ENCODE assay signal across 21 cellular contexts in the genomic region with DNA sequence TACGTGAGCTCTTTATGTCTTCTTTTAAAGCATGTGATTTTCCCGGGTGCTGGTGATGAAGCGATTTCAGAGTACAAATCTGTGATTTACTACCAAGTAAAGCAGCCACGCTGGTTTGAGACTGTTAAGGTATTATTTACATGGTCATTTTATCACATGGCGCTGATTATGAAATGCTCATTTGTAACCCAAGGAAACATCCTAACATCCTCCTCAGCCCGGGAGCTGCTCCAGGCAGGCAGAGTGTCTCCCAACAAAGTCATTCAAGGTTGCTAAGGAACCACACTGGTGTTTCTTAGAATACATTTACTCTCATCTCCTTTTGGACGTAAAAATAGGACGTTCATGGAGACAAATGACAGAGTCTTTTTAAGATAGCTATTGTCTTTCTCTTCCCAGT.
DNase-seq lines count a peak whose midpoint lies in the region; ATAC-seq, FAIRE-seq and TF ChIP-seq lines count a peak whose summit lies in the region.
"Had no signal": no experiment of that assay in that cellular context is flagged by ENCODE, and none has a peak within 500 bp of the region (broad histone marks: within the 10 kb centered on the region; RNA-seq: fewer than 3 reads in every experiment).

No MANE protein-coding gene starts in this region.

- no peaks in the 10 kb centered on the region for H3K4me1 Mint-ChIP-seq in endothelial cell (ENCODE audit: unreplicated experiment)
- no peaks in the 10 kb centered on the region for H3K4me1 Mint-ChIP-seq in stimulated activated effector memory CD8-positive, alpha-beta T cell treated with anti-CD3 and anti-CD28 coated beads, Interleukin-12 subunit alpha, Interleukin-12 subunit beta, amount 100 ng/mL, for 72 hours
- H3K4me1 Mint-ChIP-seq: memory B cell had no signal

- no peaks in the 10 kb centered on the region for H3K27me3 ChIP-seq in BJ (ENCODE audit: control insufficient read depth, insufficient read depth, low read length)
- H3K27me3 ChIP-seq in left lung = no peaks in the 10 kb centered on the region
- H3K27me3 ChIP-seq in gastrocnemius medialis = no peaks in the 10 kb centered on the region
- H3K27me3 ChIP-seq: adrenal gland, right lobe of liver, SJSA1, stomach had no signal

- ATAC-seq in left lung (peak; percentile 70), gastrocnemius medialis (peak; percentile 86 to 90)
- ATAC-seq in stimulated activated effector memory CD8-positive, alpha-beta T cell treated with anti-CD3 and anti-CD28 coated beads, Interleukin-12 subunit alpha, Interleukin-12 subunit beta, amount 100 ng/mL, for 72 hours = no peak
- ATAC-seq: activated CD4-positive, CD25-positive, alpha-beta regulatory T cell treated with anti-CD3 and anti-CD28 coated beads, Interleukin-2, amount 50 U/mL, for 24 hours; right lobe of liver had no signal

- peak overlapping the region; percentile 53 for H3K27ac Mint-ChIP-seq in endothelial cell (ENCODE audit: unreplicated experiment)
- no peak overlapping the region for H3K27ac Mint-ChIP-seq in stimulated activated effector memory CD8-positive, alpha-beta T cell treated with anti-CD3 and anti-CD28 coated beads, Interleukin-12 subunit alpha, Interleukin-12 subunit beta, amount 100 ng/mL, for 72 hours
- H3K27ac Mint-ChIP-seq: memory B cell had no signal

- H3K27me3 Mint-ChIP-seq in endothelial cell (ENCODE audit: unreplicated experiment) = no peaks in the 10 kb centered on the region

- POLR2A ChIA-PET in BJ (lab: Charles Lee) = no interaction called here

- TF ChIP-seq CTCF in BJ (IDR thresholded peaks at IDR 0.05; ENCODE audit: insufficient read depth, low read depth, low read length) = no peak
- TF ChIP-seq CTCF in endothelial cell (IDR thresholded peaks at IDR 0.05; ENCODE audit: unreplicated experiment) = no peak
- no peak for TF ChIP-seq CTCF in left lung (IDR thresholded peaks at IDR 0.05)
- no peak for TF ChIP-seq CTCF in gastrocnemius medialis (IDR thresholded peaks at IDR 0.05 in 4 of 5, conservative IDR thresholded peaks at IDR 0.05 in 1 of 5)

- peak; percentile 50 for DNase-seq in BJ (ENCODE audit: low read depth)
- DNase-seq in endothelial cell (ENCODE audit: low spot score) = no peak
- DNase-seq in left lung = peak in 1 of 2 donors; percentile 30
- peak; percentile 7 to 47 for DNase-seq in gastrocnemius medialis
- no peak for DNase-seq in SKM-1 treated with dmso at 0.1 percent for 144 hours (lab: John Stamatoyannopoulos, UW; ENCODE audit: unreplicated experiment)
- DNase-seq in stimulated activated effector memory CD8-positive, alpha-beta T cell treated with anti-CD3 and anti-CD28 coated beads, Interleukin-12 subunit alpha, Interleukin-12 subunit beta, amount 100 ng/mL, for 72 hours (ENCODE audit: low spot score in 2 of 2) = no peak
- no peak for DNase-seq in activated CD4-positive, alpha-beta T cell treated with anti-CD3 and anti-CD28 coated beads for 4 hours
- DNase-seq in urothelium cell line (ENCODE audit: low spot score) = no peak
- DNase-seq: AML-193; glutamatergic neuron; KBM-7; NCI-H510A treated with DMSO at 0.1 percent for 48 hours; right lobe of liver; stimulated activated CD4-positive, alpha-beta T cell treated with anti-CD3 and anti-CD28 coated beads, Interleukin-1b, Interleukin-23, amount 100 ng/mL, for 48 hours; stomach had no signal

- intact Hi-C loops in left lung (cut with DNase I) (no loop called here), gastrocnemius medialis (cut with DNase I; ENCODE audit: low total_unique reads) (no loop called here)

- H3K36me3 ChIP-seq in BJ (ENCODE audit: control insufficient read depth, insufficient read depth, low read length) (peaks cover 31% of the 10 kb centered on the region), left lung (peaks cover 0 to 83% of the 10 kb centered on the region in 2 donors), gastrocnemius medialis (no peaks in the 10 kb centered on the region)

- in situ Hi-C loops in gastrocnemius medialis (cut with MboI; ENCODE audit: low sequenced_read_pairs in 4 of 4) = no loop called here

- H3K4me1 ChIP-seq in left lung = no peaks in the 10 kb centered on the region
- no peaks in the 10 kb centered on the region for H3K4me1 ChIP-seq in gastrocnemius medialis
- H3K4me1 ChIP-seq: adrenal gland, right lobe of liver, SJSA1, stomach had no signal

- H3K4me3 ChIP-seq in BJ (ENCODE audit: low read depth, low read length) (no peak overlapping the region), left lung (no peak overlapping the region), gastrocnemius medialis (no peak overlapping the region)
- H3K4me3 ChIP-seq: adrenal gland, right lobe of liver, SJSA1, stomach had no signal

- H3K9me3 ChIP-seq in left lung (no peaks in the 10 kb centered on the region), gastrocnemius medialis (no peaks in the 10 kb centered on the region)
- H3K9me3 ChIP-seq: adrenal gland, right lobe of liver, SJSA1, stomach had no signal

- no peak for TF ChIP-seq POLR2A in gastrocnemius medialis (IDR thresholded peaks at IDR 0.05)

- H3K36me3 Mint-ChIP-seq in endothelial cell (ENCODE audit: low read depth, unreplicated experiment) = peaks cover 35% of the 10 kb centered on the region
- H3K36me3 Mint-ChIP-seq in stimulated activated effector memory CD8-positive, alpha-beta T cell treated with anti-CD3 and anti-CD28 coated beads, Interleukin-12 subunit alpha, Interleukin-12 subunit beta, amount 100 ng/mL, for 72 hours = no peaks in the 10 kb centered on the region
- H3K36me3 Mint-ChIP-seq: memory B cell had no signal

- H3K4me3 Mint-ChIP-seq in endothelial cell (ENCODE audit: unreplicated experiment) = peak overlapping the region; percentile 13
- no peak overlapping the region for H3K4me3 Mint-ChIP-seq in stimulated activated effector memory CD8-positive, alpha-beta T cell treated with anti-CD3 and anti-CD28 coated beads, Interleukin-12 subunit alpha, Interleukin-12 subunit beta, amount 100 ng/mL, for 72 hours
- H3K4me3 Mint-ChIP-seq: memory B cell had no signal

- no peaks in the 10 kb centered on the region for H3K9me3 Mint-ChIP-seq in endothelial cell (ENCODE audit: unreplicated experiment)
- no peaks in the 10 kb centered on the region for H3K9me3 Mint-ChIP-seq in stimulated activated effector memory CD8-positive, alpha-beta T cell treated with anti-CD3 and anti-CD28 coated beads, Interleukin-12 subunit alpha, Interleukin-12 subunit beta, amount 100 ng/mL, for 72 hours

- H3K27ac ChIP-seq in left lung = no peak overlapping the region
- no peak overlapping the region for H3K27ac ChIP-seq in gastrocnemius medialis
- H3K27ac ChIP-seq: adrenal gland, right lobe of liver, SJSA1 had no signal

- FAIRE-seq in urothelium cell line (lab: Jason Lieb, UNC) = no peak
- FAIRE-seq: G401.6, H1 had no signal

- CTCF ChIA-PET in BJ (lab: Yijun Ruan, JAX) = interaction anchor here (0.8 kb wide), 3 partner anchors 9 to 30 kb away, joined by 3 read pairs; no protein-coding TSS in a partner anchor

Comparison
In these comparisons a context has a peak if more than half of its experiments do, and no peak if none do; other contexts are left out.
1. DNase-seq: peak in BJ (single experiment) and gastrocnemius medialis (2 of 2); none in endothelial cell (single experiment), SKM-1 treated with dmso at 0.1 percent for 144 hours (single experiment), stimulated activated effector memory CD8-positive, alpha-beta T cell treated with anti-CD3 and anti-CD28 coated beads, Interleukin-12 subunit alpha, Interleukin-12 subunit beta, amount 100 ng/mL, for 72 hours (0 of 2), activated CD4-positive, alpha-beta T cell treated with anti-CD3 and anti-CD28 coated beads for 4 hours (0 of 2) and urothelium cell line (single experiment).